In genomic region chr11:127470485-127470884, GRCh38 we compare ENCODE assay signal across 1 cellular context.
TF ChIP-seq lines count a peak whose summit lies in the region.

No MANE protein-coding gene starts in this region.

TF ChIP-seq in Ishikawa, 13 proteins besides CTCF, POLR2A, EP300 and RAD21 (continued from another document):
- TF ChIP-seq, protein P1, sequence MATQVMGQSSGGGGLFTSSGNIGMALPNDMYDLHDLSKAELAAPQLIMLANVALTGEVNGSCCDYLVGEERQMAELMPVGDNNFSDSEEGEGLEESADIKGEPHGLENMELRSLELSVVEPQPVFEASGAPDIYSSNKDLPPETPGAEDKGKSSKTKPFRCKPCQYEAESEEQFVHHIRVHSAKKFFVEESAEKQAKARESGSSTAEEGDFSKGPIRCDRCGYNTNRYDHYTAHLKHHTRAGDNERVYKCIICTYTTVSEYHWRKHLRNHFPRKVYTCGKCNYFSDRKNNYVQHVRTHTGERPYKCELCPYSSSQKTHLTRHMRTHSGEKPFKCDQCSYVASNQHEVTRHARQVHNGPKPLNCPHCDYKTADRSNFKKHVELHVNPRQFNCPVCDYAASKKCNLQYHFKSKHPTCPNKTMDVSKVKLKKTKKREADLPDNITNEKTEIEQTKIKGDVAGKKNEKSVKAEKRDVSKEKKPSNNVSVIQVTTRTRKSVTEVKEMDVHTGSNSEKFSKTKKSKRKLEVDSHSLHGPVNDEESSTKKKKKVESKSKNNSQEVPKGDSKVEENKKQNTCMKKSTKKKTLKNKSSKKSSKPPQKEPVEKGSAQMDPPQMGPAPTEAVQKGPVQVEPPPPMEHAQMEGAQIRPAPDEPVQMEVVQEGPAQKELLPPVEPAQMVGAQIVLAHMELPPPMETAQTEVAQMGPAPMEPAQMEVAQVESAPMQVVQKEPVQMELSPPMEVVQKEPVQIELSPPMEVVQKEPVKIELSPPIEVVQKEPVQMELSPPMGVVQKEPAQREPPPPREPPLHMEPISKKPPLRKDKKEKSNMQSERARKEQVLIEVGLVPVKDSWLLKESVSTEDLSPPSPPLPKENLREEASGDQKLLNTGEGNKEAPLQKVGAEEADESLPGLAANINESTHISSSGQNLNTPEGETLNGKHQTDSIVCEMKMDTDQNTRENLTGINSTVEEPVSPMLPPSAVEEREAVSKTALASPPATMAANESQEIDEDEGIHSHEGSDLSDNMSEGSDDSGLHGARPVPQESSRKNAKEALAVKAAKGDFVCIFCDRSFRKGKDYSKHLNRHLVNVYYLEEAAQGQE (IDR thresholded peaks at IDR 0.05; ENCODE audit: low read depth), result no peak
- no peak for TF ChIP-seq FOXM1 (IDR thresholded peaks at IDR 0.05; ENCODE audit: borderline replicate concordance, low read depth)
- TF ChIP-seq NFIC (IDR thresholded peaks at IDR 0.05), result no peak
- no peak for TF ChIP-seq CREB1 (IDR thresholded peaks at IDR 0.05; ENCODE audit: low read depth)
- TF ChIP-seq CEBPB (IDR thresholded peaks at IDR 0.05), result no peak
- no peak for TF ChIP-seq TEAD4 (IDR thresholded peaks at IDR 0.05)
- TF ChIP-seq ZBTB7A (IDR thresholded peaks at IDR 0.05; ENCODE audit: low read depth), result no peak
- no peak for TF ChIP-seq EGR1 (IDR thresholded peaks at IDR 0.05)
- TF ChIP-seq MAX (IDR thresholded peaks at IDR 0.05), result no peak
- TF ChIP-seq, protein P2, sequence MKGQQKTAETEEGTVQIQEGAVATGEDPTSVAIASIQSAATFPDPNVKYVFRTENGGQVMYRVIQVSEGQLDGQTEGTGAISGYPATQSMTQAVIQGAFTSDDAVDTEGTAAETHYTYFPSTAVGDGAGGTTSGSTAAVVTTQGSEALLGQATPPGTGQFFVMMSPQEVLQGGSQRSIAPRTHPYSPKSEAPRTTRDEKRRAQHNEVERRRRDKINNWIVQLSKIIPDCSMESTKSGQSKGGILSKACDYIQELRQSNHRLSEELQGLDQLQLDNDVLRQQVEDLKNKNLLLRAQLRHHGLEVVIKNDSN (IDR thresholded peaks at IDR 0.05), result no peak
